Comparison of ENCODE assay signal across 8 cellular contexts in the genomic region with DNA sequence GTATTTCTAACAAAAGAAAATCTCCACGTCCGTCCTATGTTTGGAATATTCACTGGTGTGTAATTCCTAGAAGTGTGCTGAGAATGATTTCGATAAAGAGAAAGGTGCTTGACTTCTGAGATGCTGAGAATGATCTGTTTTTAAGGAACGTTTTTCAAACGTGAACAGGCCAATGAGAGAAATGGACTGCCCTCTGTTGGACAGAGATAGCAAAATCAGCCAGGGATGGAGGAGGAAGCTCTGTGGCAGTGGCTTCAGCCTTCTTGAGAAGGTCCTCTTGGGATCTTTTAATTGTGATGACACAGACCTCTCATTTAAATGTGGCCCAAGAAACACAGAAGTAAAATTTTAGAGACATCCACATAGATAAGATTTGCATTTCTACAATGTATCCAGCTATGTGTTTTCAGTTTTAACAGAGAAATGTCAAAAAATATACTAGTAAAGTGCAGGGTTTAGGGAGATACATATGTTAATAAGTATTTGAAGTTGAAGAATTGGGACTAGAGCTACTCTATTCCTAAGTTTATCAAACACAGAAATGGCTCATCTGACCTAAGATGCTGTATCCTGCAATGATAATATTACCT.
A peak's percentile ranks its signal among the peaks of the same experiment; 100 is the strongest.
DNase-seq lines count a peak whose midpoint lies in the region; ATAC-seq, FAIRE-seq and TF ChIP-seq lines count a peak whose summit lies in the region.

No MANE protein-coding gene starts in this region.

- no peaks in the 10 kb centered on the region for H3K4me1 ChIP-seq in kidney (ENCODE audit: control insufficient read depth in 1 of 2, insufficient read depth in 1 of 2, low read depth in 1 of 2, low read length in 2 of 2)

- H3K36me3 ChIP-seq in kidney (ENCODE audit: control insufficient read depth in 1 of 2, insufficient read depth in 2 of 2, low read length in 2 of 2): no peaks in the 10 kb centered on the region

- H3K9ac ChIP-seq in kidney (ENCODE audit: low read length in 2 of 2): no peak overlapping the region

- ATAC-seq in HG02885 (IDR thresholded peaks at IDR 0.05; ENCODE audit: poor library complexity, unreplicated experiment): peak; percentile 86

- peak; percentile 75 for TF ChIP-seq CTCF in GM12873 (IDR thresholded peaks at IDR 0.05; ENCODE audit: insufficient read depth, low read depth, low read length, missing control alignments)
- peak; percentile 78 for TF ChIP-seq CTCF in astrocyte of the spinal cord (IDR thresholded peaks at IDR 0.05; ENCODE audit: low read depth, low read length)
- TF ChIP-seq CTCF in kidney (IDR thresholded peaks at IDR 0.05; ENCODE audit: borderline replicate concordance, extremely low read depth, insufficient read depth): peak; percentile 44

- H3K27ac ChIP-seq in kidney (ENCODE audit: low read depth in 2 of 2, low read length in 2 of 2): no peak overlapping the region

- peak; percentile 72 for DNase-seq in AG20443 (ENCODE audit: low spot score)
- peak; percentile 36 for DNase-seq in NCI-H226
- DNase-seq in astrocyte of the spinal cord (ENCODE audit: low read depth, low spot score): peak; percentile 59
- DNase-seq in kidney: no peak
- DNase-seq in NCI-H510A treated with DMSO at 0.1 percent for 48 hours (lab: John Stamatoyannopoulos, UW): no peak
- no peak for DNase-seq in ureter (ENCODE audit: low spot score)

- H3K9me3 ChIP-seq in kidney (ENCODE audit: control insufficient read depth in 1 of 2, low read length in 2 of 2): no peaks in the 10 kb centered on the region

- no peak for FAIRE-seq in kidney (lab: Jason Lieb, UNC)

- H3K4me3 ChIP-seq in astrocyte of the spinal cord (ENCODE audit: low read depth, low read length) (no peak overlapping the region), kidney (ENCODE audit: low read length in 2 of 2) (no peak overlapping the region)

- intact Hi-C loops in kidney (cut with DNase I): no loop called here

- in situ Hi-C loops in astrocyte of the spinal cord (cut with HindIII; ENCODE audit: low sequenced_read_pairs): no loop called here

Comparison
In these comparisons a context has a peak if more than half of its experiments do, and no peak if none do; other contexts are left out.
1. DNase-seq: peak in AG20443 (single experiment), NCI-H226 (single experiment) and astrocyte of the spinal cord (single experiment); none in kidney (single experiment), NCI-H510A treated with DMSO at 0.1 percent for 48 hours (single experiment) and ureter (single experiment).
2. Peak in every context shown above with its lines, with median percentiles within 50 percentile points of each other: CTCF ChIP-seq.